In the genomic region with DNA sequence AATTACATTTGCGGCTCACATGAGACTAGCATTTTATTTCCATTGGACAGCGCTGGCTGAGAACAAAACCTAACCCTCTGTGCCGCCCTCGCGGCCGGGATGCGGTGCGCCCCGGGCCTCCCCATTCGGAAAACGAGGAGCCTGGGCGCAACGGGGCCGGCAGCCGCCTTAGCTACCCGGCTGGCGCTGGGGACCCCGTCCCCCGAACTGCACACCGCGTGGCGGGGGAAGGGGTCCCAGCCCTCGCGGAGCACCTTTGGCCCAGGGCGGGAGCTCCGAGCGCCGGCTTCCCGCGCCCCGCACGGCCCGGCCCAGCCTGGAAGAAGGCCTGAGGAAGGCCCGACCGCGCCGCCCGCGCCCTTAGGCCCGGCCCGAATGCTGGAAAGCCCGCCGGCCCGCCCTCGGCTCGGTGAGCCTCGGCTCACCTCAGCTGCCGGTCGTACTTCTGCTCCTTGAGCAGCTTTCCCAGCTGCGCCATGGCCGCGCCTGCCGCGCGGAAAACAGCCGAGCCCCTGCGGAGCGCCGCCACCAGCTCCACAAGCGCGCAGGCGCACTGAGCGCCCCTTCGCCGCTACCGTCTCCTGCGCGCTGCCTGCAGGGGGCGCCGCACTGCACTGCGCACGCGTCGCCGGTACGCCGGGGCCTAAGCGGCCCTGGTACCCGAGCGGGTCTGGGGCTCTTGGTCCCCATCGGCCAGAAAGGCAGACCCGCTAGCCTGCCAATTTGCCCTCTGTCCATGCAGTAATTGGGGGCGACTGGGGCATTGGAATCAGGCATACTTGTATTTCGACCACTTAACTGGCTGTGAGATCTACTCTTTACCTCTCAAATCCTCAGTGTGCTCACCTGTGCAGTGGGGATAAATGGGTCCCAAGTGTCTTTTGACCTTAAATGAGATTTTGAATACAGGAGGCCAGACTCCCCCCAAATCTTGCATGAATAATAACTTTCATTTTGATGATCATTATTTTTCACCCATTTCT, we compare ENCODE assay signal across 8 cellular contexts. TPM values are rescaled to one million over a fixed set of nuclear protein-coding genes. Genes with fewer than 3 reads are reported as not detected.
DNase-seq lines count a peak whose midpoint lies in the region; TF ChIP-seq lines count a peak whose summit lies in the region.

NAE1 (minus strand) TSS at position 555 of the 983 bp plus-strand sequence; CDS start at position 478, 77 bp downstream.

- peaks cover 25% of the 10 kb centered on the region for H3K27me3 Mint-ChIP-seq in endodermal cell (ENCODE audit: insufficient read depth)

- no peak within 1 kb of the TSS for H3K27ac Mint-ChIP-seq in endodermal cell

- H3K4me3 Mint-ChIP-seq in endodermal cell, result peak within 1 kb of the TSS; percentile 62

- TF ChIP-seq CTCF in GM20000 (IDR thresholded peaks at IDR 0.05; ENCODE audit: extremely low read depth, missing control alignments) (peak; percentile 100), endodermal cell (conservative IDR thresholded peaks at IDR 0.05) (peak; percentile 99)

- H3K4me1 ChIP-seq in endodermal cell (ENCODE audit: control insufficient read depth, insufficient read depth, low read length), result no peaks in the 10 kb centered on the region
- no peaks in the 10 kb centered on the region for H3K4me1 ChIP-seq in mesodermal cell (ENCODE audit: control insufficient read depth, insufficient read depth, low read length, poor library complexity, severe bottlenecking)

- WGBS in endodermal cell (ENCODE audit: insufficient coverage in 1 of 2, insufficient read length in 1 of 2), 2 experiments, result 0% methylated on average over 36 to 84 of the region's 84 CpGs
- WGBS in mesodermal cell (ENCODE audit: insufficient coverage in 2 of 2), 2 experiments, result 0 to 1% methylated on average over 63 to 77 of the region's 84 CpGs

- peak within 1 kb of the TSS; percentile 79 for H3K9ac ChIP-seq in endodermal cell (ENCODE audit: extremely low read depth, low read length, poor library complexity, severe bottlenecking)

- DNase-seq in COR-L47 (lab: John Stamatoyannopoulos, UW) (peak; percentile 87), GM20000 (ENCODE audit: low spot score) (peak; percentile 97), HT-29 (ENCODE audit: low spot score) (peak; percentile 93), endodermal cell (peak; percentile 95)
- DNase-seq in NK-92 treated with Interleukin-12 subunit alpha and Interleukin-12 subunit beta, amount 100 ng/mL, for 24 hours (lab: John Stamatoyannopoulos, UW), result peak; percentile 72
- DNase-seq in activated CD8-positive, alpha-beta memory T cell treated with anti-CD3 and anti-CD28 coated beads for 48 hours (ENCODE audit: low read depth in 2 of 3, low spot score in 2 of 3), result peak; percentile 75 to 83 (median 83)
- DNase-seq in stimulated activated CD8-positive, alpha-beta memory T cell treated with anti-CD3 and anti-CD28 coated beads, Interleukin-15, amount 100 ng/mL, for 4 hours (ENCODE audit: low read depth in 2 of 2), result peak; percentile 69 to 79

- no peaks in the 10 kb centered on the region for H3K9me3 ChIP-seq in endodermal cell (ENCODE audit: control insufficient read depth, low read length)
- no peaks in the 10 kb centered on the region for H3K9me3 ChIP-seq in mesodermal cell (ENCODE audit: control insufficient read depth, low read length)

- H3K27ac ChIP-seq in endodermal cell (ENCODE audit: low read depth, low read length) (peak within 1 kb of the TSS; percentile 93), mesodermal cell (ENCODE audit: low read depth, low read length, severe bottlenecking) (peak within 1 kb of the TSS; percentile 85)

- H3K4me3 ChIP-seq in endodermal cell (ENCODE audit: low read length), result peak within 1 kb of the TSS; percentile 84
- H3K4me3 ChIP-seq in mesodermal cell (ENCODE audit: extremely low read depth, insufficient read depth, low read length, poor library complexity, severe bottlenecking), result peak within 1 kb of the TSS; percentile 79

- peaks cover 10% of the 10 kb centered on the region for H3K4me1 Mint-ChIP-seq in endodermal cell

- H3K36me3 ChIP-seq in endodermal cell (ENCODE audit: control insufficient read depth, insufficient read depth, low read length), result peaks cover 30% of the 10 kb centered on the region
- H3K36me3 ChIP-seq in mesodermal cell (ENCODE audit: control insufficient read depth, insufficient read depth, low read length), result peaks cover 30% of the 10 kb centered on the region

- H3K36me3 Mint-ChIP-seq in endodermal cell (ENCODE audit: low read depth), result peaks cover 19% of the 10 kb centered on the region

- H3K27me3 ChIP-seq in endodermal cell (ENCODE audit: control insufficient read depth, insufficient read depth, low read length, poor library complexity, severe bottlenecking), result peaks cover 6% of the 10 kb centered on the region

- H3K9me3 Mint-ChIP-seq in endodermal cell, result no peaks in the 10 kb centered on the region

RNA-seq across cellular contexts. Expression of gene NAE1, which starts in this region (rescaled TPM):
- total RNA-seq in HT-29 (2014; rRNA removed; shearing (Covaris generic)), result 28.7 and 38.5 TPM in 2 replicates
- 100 to 1,000 TPM; 129 to 166 TPM for total RNA-seq in endodermal cell
- polyA plus RNA-seq in endodermal cell (2013, experiment 1 of 2), result 141 TPM
- 140 TPM for polyA plus RNA-seq in endodermal cell (2013, experiment 2 of 2)
- 109 TPM for polyA plus RNA-seq in mesodermal cell (2013, experiment 1 of 2)
- polyA plus RNA-seq in mesodermal cell (2013, experiment 2 of 2), result 132 TPM

Comparison
In these comparisons a context has a peak if more than half of its experiments do, and no peak if none do; other contexts are left out.
1. Peak in every context shown above with its lines: DNase-seq, H3K4me3 ChIP-seq and H3K27ac ChIP-seq.